ENCODE assay signal across 24 cellular contexts in the genomic region with DNA sequence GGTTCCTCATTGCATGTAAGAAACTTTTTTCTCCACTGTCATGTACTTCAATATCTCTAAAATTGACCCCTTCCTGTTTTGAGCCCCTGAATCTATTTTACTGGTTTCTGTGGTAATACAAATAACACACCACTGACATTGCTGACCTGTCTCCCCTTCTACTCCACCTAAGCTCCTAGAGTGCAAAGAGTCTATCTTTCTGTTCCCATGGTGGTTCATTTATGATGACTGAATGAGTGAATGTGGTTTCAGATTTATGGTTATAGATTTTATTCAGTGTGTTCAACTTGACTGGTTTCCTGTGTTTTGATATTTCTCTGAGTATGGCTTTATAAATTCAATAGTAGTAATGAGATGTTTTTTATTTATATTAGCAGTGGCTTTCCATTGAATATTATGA.
"Had no signal": no experiment of that assay in that cellular context is flagged by ENCODE, and none has a peak within 500 bp of the region (broad histone marks: within the 10 kb centered on the region; RNA-seq: fewer than 3 reads in every experiment).

No MANE protein-coding gene starts in this region.

- H3K4me1 Mint-ChIP-seq: neural progenitor cell; stimulated activated naive B cell treated with anti-CD40 and anti-IgM and Interleukin-4, amounts not matched to agents 10 μg/mL and 1 μg/mL and 100 μg/mL, for 72 hours had no signal

- H3K4me1 ChIP-seq: gastrocnemius medialis, neural progenitor cell, parathyroid adenoma, spleen, tibial nerve, upper lobe of left lung had no signal

- H3K4me3 Mint-ChIP-seq: endodermal cell; naive thymus-derived CD8-positive, alpha-beta T cell; neural progenitor cell; stimulated activated naive B cell treated with anti-CD40 and anti-IgM and Interleukin-4, amounts not matched to agents 10 μg/mL and 1 μg/mL and 100 μg/mL, for 72 hours; stimulated activated naive CD8-positive, alpha-beta T cell treated with anti-CD3 and anti-CD28 coated beads, Interleukin-15, Interleukin-2, amounts not matched to agents 100 ng/mL and 50 ng/mL, for 24 hours had no signal

- H3K36me3 Mint-ChIP-seq: stimulated activated naive B cell treated with anti-CD40 and anti-IgM and Interleukin-4, amounts not matched to agents 10 μg/mL and 1 μg/mL and 100 μg/mL, for 72 hours had no signal

- H3K9me3 Mint-ChIP-seq: stimulated activated naive CD8-positive, alpha-beta T cell treated with anti-CD3 and anti-CD28 coated beads, Interleukin-15, Interleukin-2, amounts not matched to agents 100 ng/mL and 50 ng/mL, for 24 hours had no signal

- H3K36me3 ChIP-seq: gastrocnemius medialis, neural progenitor cell, right atrium auricular region, sigmoid colon, spleen, thoracic aorta, tibial nerve, upper lobe of left lung had no signal

- DNase-seq: dorsolateral prefrontal cortex; effector CD4-positive, alpha-beta T cell; endodermal cell; foreskin fibroblast; gastrocnemius medialis; head of caudate nucleus; kidney; mesendoderm; naive thymus-derived CD8-positive, alpha-beta T cell; sigmoid colon; spleen; stimulated activated CD4-positive, alpha-beta T cell treated with anti-CD3 and anti-CD28 coated beads, Interleukin-4, amount 100 ng/mL, for 4 hours; stimulated activated naive B cell treated with anti-CD40 and anti-IgM and Interleukin-4, amounts not matched to agents 10 μg/mL and 1 μg/mL and 100 μg/mL, for 72 hours; upper lobe of left lung had no signal

- H3K9me3 ChIP-seq: gastrocnemius medialis, right atrium auricular region, sigmoid colon, thoracic aorta, upper lobe of left lung had no signal

- H3K27me3 ChIP-seq: dorsolateral prefrontal cortex, gastrocnemius medialis, hepatocyte, neural progenitor cell, right atrium auricular region, sigmoid colon, spleen, tibial nerve, upper lobe of left lung had no signal

- H3K4me3 ChIP-seq: dorsolateral prefrontal cortex, gastrocnemius medialis, hepatocyte, lung, neural progenitor cell, right atrium auricular region, sigmoid colon, spleen, thoracic aorta, tibial nerve, upper lobe of left lung had no signal

- H3K27ac Mint-ChIP-seq: endodermal cell; naive thymus-derived CD8-positive, alpha-beta T cell; neural progenitor cell; progenitor cell of endocrine pancreas; stimulated activated naive B cell treated with anti-CD40 and anti-IgM and Interleukin-4, amounts not matched to agents 10 μg/mL and 1 μg/mL and 100 μg/mL, for 72 hours; stimulated activated naive CD8-positive, alpha-beta T cell treated with anti-CD3 and anti-CD28 coated beads, Interleukin-15, Interleukin-2, amounts not matched to agents 100 ng/mL and 50 ng/mL, for 24 hours had no signal

- H3K27me3 Mint-ChIP-seq: progenitor cell of endocrine pancreas had no signal

- ATAC-seq: esophagus mucosa; gastrocnemius medialis; naive thymus-derived CD8-positive, alpha-beta T cell; stimulated activated naive B cell treated with anti-CD40 and anti-IgM and Interleukin-4, amounts not matched to agents 10 μg/mL and 1 μg/mL and 100 μg/mL, for 72 hours had no signal
